Comparison of ENCODE assay signal across 1 cellular context in the genomic region with DNA sequence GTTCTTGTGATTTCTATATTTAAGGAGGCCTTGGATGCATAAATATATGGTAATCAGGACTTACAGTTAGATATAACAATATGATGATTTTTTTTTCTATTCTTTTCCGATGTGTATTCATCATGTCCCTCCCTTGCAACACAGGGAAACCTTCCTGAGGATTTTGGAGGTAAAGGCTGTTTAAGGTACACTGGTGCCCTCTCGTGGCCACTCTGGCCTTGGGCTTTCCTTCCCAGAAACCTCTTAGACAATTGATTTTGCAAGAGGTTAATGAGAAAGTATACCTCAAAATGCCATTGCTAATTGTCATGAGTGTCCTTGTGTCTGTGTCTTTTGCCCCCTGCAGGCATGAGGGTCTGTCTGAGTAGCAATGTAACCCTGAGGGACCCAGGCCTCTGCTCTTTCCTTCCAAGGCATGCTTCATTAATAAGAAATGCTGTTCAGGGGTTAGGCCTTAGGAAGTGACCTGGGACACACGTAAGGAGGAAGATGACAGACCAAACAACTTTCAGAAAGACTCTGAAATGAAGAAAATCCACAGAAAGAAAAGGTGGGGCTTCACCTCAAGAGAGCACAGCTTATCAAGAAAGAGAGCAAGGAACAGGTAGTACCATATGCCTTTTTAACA.
TF ChIP-seq lines count a peak whose summit lies in the region.

No MANE protein-coding gene starts in this region.

TF ChIP-seq in WTC11, 78 proteins besides CTCF, POLR2A, EP300 and RAD21 (continued from another document):
- TF ChIP-seq, protein P1, sequence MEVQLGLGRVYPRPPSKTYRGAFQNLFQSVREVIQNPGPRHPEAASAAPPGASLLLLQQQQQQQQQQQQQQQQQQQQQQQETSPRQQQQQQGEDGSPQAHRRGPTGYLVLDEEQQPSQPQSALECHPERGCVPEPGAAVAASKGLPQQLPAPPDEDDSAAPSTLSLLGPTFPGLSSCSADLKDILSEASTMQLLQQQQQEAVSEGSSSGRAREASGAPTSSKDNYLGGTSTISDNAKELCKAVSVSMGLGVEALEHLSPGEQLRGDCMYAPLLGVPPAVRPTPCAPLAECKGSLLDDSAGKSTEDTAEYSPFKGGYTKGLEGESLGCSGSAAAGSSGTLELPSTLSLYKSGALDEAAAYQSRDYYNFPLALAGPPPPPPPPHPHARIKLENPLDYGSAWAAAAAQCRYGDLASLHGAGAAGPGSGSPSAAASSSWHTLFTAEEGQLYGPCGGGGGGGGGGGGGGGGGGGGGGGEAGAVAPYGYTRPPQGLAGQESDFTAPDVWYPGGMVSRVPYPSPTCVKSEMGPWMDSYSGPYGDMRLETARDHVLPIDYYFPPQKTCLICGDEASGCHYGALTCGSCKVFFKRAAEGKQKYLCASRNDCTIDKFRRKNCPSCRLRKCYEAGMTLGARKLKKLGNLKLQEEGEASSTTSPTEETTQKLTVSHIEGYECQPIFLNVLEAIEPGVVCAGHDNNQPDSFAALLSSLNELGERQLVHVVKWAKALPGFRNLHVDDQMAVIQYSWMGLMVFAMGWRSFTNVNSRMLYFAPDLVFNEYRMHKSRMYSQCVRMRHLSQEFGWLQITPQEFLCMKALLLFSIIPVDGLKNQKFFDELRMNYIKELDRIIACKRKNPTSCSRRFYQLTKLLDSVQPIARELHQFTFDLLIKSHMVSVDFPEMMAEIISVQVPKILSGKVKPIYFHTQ (CRISPR knock-in tag; IDR thresholded peaks at IDR 0.05): no peak
- TF ChIP-seq GRHL2 (CRISPR knock-in tag; IDR thresholded peaks at IDR 0.05; ENCODE audit: insufficient replicate concordance, severe bottlenecking) (no peak), ZNF396 (CRISPR knock-in tag; IDR thresholded peaks at IDR 0.05; ENCODE audit: borderline replicate concordance) (no peak), ATF1 (CRISPR knock-in tag; IDR thresholded peaks at IDR 0.05) (no peak), NR2C2 (CRISPR knock-in tag; IDR thresholded peaks at IDR 0.05) (no peak), TEAD1 (CRISPR knock-in tag; IDR thresholded peaks at IDR 0.05) (no peak), ELF4 (CRISPR knock-in tag; IDR thresholded peaks at IDR 0.05; ENCODE audit: low read depth) (no peak), NR3C1 (CRISPR knock-in tag; conservative IDR thresholded peaks at IDR 0.05; ENCODE audit: low read depth) (no peak)
- TF ChIP-seq, protein P2, sequence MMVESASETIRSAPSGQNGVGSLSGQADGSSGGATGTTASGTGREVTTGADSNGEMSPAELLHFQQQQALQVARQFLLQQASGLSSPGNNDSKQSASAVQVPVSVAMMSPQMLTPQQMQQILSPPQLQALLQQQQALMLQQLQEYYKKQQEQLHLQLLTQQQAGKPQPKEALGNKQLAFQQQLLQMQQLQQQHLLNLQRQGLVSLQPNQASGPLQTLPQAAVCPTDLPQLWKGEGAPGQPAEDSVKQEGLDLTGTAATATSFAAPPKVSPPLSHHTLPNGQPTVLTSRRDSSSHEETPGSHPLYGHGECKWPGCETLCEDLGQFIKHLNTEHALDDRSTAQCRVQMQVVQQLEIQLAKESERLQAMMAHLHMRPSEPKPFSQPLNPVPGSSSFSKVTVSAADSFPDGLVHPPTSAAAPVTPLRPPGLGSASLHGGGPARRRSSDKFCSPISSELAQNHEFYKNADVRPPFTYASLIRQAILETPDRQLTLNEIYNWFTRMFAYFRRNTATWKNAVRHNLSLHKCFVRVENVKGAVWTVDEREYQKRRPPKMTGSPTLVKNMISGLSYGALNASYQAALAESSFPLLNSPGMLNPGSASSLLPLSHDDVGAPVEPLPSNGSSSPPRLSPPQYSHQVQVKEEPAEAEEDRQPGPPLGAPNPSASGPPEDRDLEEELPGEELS (CRISPR knock-in tag; IDR thresholded peaks at IDR 0.05): no peak
- TF ChIP-seq, protein P3, sequence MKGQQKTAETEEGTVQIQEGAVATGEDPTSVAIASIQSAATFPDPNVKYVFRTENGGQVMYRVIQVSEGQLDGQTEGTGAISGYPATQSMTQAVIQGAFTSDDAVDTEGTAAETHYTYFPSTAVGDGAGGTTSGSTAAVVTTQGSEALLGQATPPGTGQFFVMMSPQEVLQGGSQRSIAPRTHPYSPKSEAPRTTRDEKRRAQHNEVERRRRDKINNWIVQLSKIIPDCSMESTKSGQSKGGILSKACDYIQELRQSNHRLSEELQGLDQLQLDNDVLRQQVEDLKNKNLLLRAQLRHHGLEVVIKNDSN (CRISPR knock-in tag; IDR thresholded peaks at IDR 0.05): no peak
- TF ChIP-seq, protein P4, sequence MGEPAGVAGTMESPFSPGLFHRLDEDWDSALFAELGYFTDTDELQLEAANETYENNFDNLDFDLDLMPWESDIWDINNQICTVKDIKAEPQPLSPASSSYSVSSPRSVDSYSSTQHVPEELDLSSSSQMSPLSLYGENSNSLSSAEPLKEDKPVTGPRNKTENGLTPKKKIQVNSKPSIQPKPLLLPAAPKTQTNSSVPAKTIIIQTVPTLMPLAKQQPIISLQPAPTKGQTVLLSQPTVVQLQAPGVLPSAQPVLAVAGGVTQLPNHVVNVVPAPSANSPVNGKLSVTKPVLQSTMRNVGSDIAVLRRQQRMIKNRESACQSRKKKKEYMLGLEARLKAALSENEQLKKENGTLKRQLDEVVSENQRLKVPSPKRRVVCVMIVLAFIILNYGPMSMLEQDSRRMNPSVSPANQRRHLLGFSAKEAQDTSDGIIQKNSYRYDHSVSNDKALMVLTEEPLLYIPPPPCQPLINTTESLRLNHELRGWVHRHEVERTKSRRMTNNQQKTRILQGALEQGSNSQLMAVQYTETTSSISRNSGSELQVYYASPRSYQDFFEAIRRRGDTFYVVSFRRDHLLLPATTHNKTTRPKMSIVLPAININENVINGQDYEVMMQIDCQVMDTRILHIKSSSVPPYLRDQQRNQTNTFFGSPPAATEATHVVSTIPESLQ (CRISPR knock-in tag; IDR thresholded peaks at IDR 0.05): no peak
- TF ChIP-seq, protein P5, sequence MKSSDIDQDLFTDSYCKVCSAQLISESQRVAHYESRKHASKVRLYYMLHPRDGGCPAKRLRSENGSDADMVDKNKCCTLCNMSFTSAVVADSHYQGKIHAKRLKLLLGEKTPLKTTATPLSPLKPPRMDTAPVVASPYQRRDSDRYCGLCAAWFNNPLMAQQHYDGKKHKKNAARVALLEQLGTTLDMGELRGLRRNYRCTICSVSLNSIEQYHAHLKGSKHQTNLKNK (CRISPR knock-in tag; IDR thresholded peaks at IDR 0.05): no peak
- TF ChIP-seq, protein P6, sequence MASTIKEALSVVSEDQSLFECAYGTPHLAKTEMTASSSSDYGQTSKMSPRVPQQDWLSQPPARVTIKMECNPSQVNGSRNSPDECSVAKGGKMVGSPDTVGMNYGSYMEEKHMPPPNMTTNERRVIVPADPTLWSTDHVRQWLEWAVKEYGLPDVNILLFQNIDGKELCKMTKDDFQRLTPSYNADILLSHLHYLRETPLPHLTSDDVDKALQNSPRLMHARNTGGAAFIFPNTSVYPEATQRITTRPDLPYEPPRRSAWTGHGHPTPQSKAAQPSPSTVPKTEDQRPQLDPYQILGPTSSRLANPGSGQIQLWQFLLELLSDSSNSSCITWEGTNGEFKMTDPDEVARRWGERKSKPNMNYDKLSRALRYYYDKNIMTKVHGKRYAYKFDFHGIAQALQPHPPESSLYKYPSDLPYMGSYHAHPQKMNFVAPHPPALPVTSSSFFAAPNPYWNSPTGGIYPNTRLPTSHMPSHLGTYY (CRISPR knock-in tag; IDR thresholded peaks at IDR 0.05): no peak
